In genomic region chr5:28542968-28543367, GRCh38 we compare ENCODE assay signal across 11 cellular contexts.
A peak's percentile ranks its signal among the peaks of the same experiment; 100 is the strongest.
DNase-seq lines count a peak whose midpoint lies in the region; ATAC-seq and TF ChIP-seq lines count a peak whose summit lies in the region.
"Had no signal": no experiment of that assay in that cellular context is flagged by ENCODE, and none has a peak within 500 bp of the region (broad histone marks: within the 10 kb centered on the region; RNA-seq: fewer than 3 reads in every experiment).

No MANE protein-coding gene starts in this region.

- ATAC-seq in GM21360 (IDR thresholded peaks at IDR 0.05; ENCODE audit: unreplicated experiment), result no peak

- no peak for TF ChIP-seq RAD21 in Ishikawa (IDR thresholded peaks at IDR 0.05; ENCODE audit: low read depth)

- no peak for TF ChIP-seq EP300 in Ishikawa (IDR thresholded peaks at IDR 0.05; ENCODE audit: borderline replicate concordance)

- H3K36me3 ChIP-seq in SU-DHL-6 (ENCODE audit: low read length), result no peaks in the 10 kb centered on the region
- H3K36me3 ChIP-seq: transverse colon had no signal

- H2AFZ ChIP-seq in SU-DHL-6 (ENCODE audit: low read depth, low read length, severe bottlenecking), result peak overlapping the region; percentile 39

- no peak overlapping the region for H3K9ac ChIP-seq in SU-DHL-6 (ENCODE audit: low read length)

- TF ChIP-seq CTCF in SU-DHL-6 (IDR thresholded peaks at IDR 0.05; ENCODE audit: insufficient read depth, low read length, poor library complexity, severe bottlenecking) (no peak), fibroblast of pulmonary artery (IDR thresholded peaks at IDR 0.05; ENCODE audit: low read length, missing control alignments) (no peak)

- H3K9me2 ChIP-seq in SU-DHL-6 (replicated peaks; ENCODE audit: insufficient read depth, low read length), result no peaks in the 10 kb centered on the region

- no peaks in the 10 kb centered on the region for H3K27me3 ChIP-seq in SU-DHL-6 (ENCODE audit: low read length)
- H3K27me3 ChIP-seq: transverse colon had no signal

- in situ Hi-C loops in ACHN (cut with HindIII; ENCODE audit: low pct_ligation_motif_present, low pct_unique_long_range_greater_than_20kb, low sequenced_read_pairs), result no loop called here

- peak; percentile 2 for DNase-seq in ACHN
- DNase-seq in fibroblast of pulmonary artery (ENCODE audit: low read depth), result peak; percentile 69
- DNase-seq in stimulated activated naive CD4-positive, alpha-beta T cell (lab: John Stamatoyannopoulos, UW), result no peak
- DNase-seq in HuH-7.5 (ENCODE audit: low spot score), result no peak
- DNase-seq in activated T-cell treated with anti-CD3 and anti-CD28 coated beads, Interleukin-2, amount 50 U/mL, for 1 hour, result no peak
- DNase-seq: naive B cell, transverse colon had no signal

- H3K79me2 ChIP-seq in SU-DHL-6 (ENCODE audit: insufficient read depth, low read length), result no peaks in the 10 kb centered on the region

- H3K4me3 ChIP-seq in SU-DHL-6 (ENCODE audit: insufficient read depth, low read length, poor library complexity, severe bottlenecking), result no peak overlapping the region
- no peak overlapping the region for H3K4me3 ChIP-seq in fibroblast of pulmonary artery (replicated peaks; ENCODE audit: low read depth, low read length)
- H3K4me3 ChIP-seq: transverse colon had no signal

- H4K20me1 ChIP-seq in SU-DHL-6 (ENCODE audit: low read depth, low read length), result no peaks in the 10 kb centered on the region

- no peaks in the 10 kb centered on the region for H3K9me3 ChIP-seq in SU-DHL-6 (ENCODE audit: insufficient read depth, low read length)

- no peaks in the 10 kb centered on the region for H3F3A ChIP-seq in SU-DHL-6 (ENCODE audit: insufficient read depth)

- H3K27ac ChIP-seq in SU-DHL-6 (ENCODE audit: low read depth, low read length), result no peak overlapping the region
- H3K27ac ChIP-seq: HL-60, transverse colon had no signal

- H3K4me2 ChIP-seq in SU-DHL-6 (ENCODE audit: low read depth, low read length, poor library complexity, severe bottlenecking), result no peak overlapping the region

TF ChIP-seq in Ishikawa, 13 proteins besides CTCF, POLR2A, EP300 and RAD21:
- TF ChIP-seq NFIC (IDR thresholded peaks at IDR 0.05), result peak; percentile 18; the same call in 1 of the 2 replicates
- TF ChIP-seq TAF1 (IDR thresholded peaks at IDR 0.05; ENCODE audit: low read depth), result no peak

Comparison
In these comparisons a context has a peak if more than half of its experiments do, and no peak if none do; other contexts are left out.
1. DNase-seq: peak in ACHN (single experiment) and fibroblast of pulmonary artery (single experiment); none in stimulated activated naive CD4-positive, alpha-beta T cell (0 of 6), HuH-7.5 (single experiment) and activated T-cell treated with anti-CD3 and anti-CD28 coated beads, Interleukin-2, amount 50 U/mL, for 1 hour (single experiment).